Comparison of ENCODE assay signal across 29 cellular contexts in the genomic region with DNA sequence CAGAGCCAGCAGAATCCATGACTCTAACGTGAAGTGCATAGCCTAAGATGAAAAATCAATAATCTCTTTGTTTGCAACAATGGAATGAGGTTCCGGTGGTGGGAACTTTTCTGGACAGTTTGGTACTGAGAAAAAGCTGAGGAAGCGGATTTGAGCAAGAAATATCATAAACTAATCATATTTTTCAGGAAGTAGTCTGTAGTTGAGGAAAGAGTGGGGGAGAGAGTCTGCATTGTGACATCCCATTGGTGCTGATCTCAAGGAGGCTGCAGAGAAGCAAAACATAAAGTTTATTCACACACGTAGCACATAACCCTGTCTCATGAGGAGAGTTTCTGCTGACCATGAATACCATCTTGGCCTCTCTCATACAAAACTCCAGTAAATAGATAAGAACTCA. TPM values are rescaled to one million over a fixed set of nuclear protein-coding genes. Genes with fewer than 3 reads are reported as not detected.
DNase-seq lines count a peak whose midpoint lies in the region; ATAC-seq and TF ChIP-seq lines count a peak whose summit lies in the region.
"Had no signal": no experiment of that assay in that cellular context is flagged by ENCODE, and none has a peak within 500 bp of the region (broad histone marks: within the 10 kb centered on the region; RNA-seq: fewer than 3 reads in every experiment).

No MANE protein-coding gene starts in this region.

- no peaks in the 10 kb centered on the region for H3K9me3 ChIP-seq in right atrium auricular region
- no peaks in the 10 kb centered on the region for H3K9me3 ChIP-seq in SK-N-MC (ENCODE audit: low read depth, low read length)
- no peaks in the 10 kb centered on the region for H3K9me3 ChIP-seq in left ventricle myocardium inferior (replicated peaks)
- no peaks in the 10 kb centered on the region for H3K9me3 ChIP-seq in upper lobe of left lung
- H3K9me3 ChIP-seq: body of pancreas, testis, vagina had no signal

- H3K4me3 ChIP-seq in right atrium auricular region (no peak overlapping the region), SK-N-MC (peak overlapping the region; percentile 34; the same call in 1 of the 2 replicates), left ventricle myocardium inferior (no peak overlapping the region), upper lobe of left lung (no peak overlapping the region)
- H3K4me3 ChIP-seq: body of pancreas, PC-9, testis, vagina had no signal

- DNase-seq in Right ventricle myocardium inferior (ENCODE audit: missing footprints) (no peak), right atrium auricular region (ENCODE audit: low spot score) (no peak), SK-N-MC (ENCODE audit: low read depth, low spot score) (no peak), left ventricle myocardium inferior (no peak), upper lobe of left lung (no peak), globus pallidus (ENCODE audit: low spot score) (no peak), NCI-H524 (lab: John Stamatoyannopoulos, UW) (no peak), erythroblast (lab: John Stamatoyannopoulos, UW) (no peak)
- DNase-seq: activated CD8-positive, alpha-beta memory T cell treated with anti-CD3 and anti-CD28 coated beads for 24 hours; activated T-cell treated with anti-CD3 and anti-CD28 coated beads, Interleukin-2, amount 50 U/mL, for 1 hour; BE2C; Caco-2; DMS79 treated with DMSO at 0.1 percent for 48 hours; foreskin keratinocyte; H7; hypothalamus; IMR-90; MM.1S; NCI-H187; PC-9; retina; SHP77 treated with DMSO at 0.1 percent for 48 hours; stimulated activated CD4-positive, alpha-beta T cell treated with anti-CD3 and anti-CD28 coated beads, Interleukin-4, amount 100 ng/mL, for 4 hours; stimulated activated naive CD4-positive, alpha-beta T cell; testis had no signal

- TF ChIP-seq POLR2A in upper lobe of left lung (IDR thresholded peaks at IDR 0.05) (no peak), erythroblast (IDR thresholded peaks at IDR 0.05; ENCODE audit: low read length) (no peak)

- ATAC-seq in Right ventricle myocardium inferior (peak; percentile 53), upper lobe of left lung (ENCODE audit: low FRiP score in 2 of 2) (peak; percentile 19 to 71)
- ATAC-seq: body of pancreas; esophagus mucosa; foreskin keratinocyte; natural killer cell treated with Interleukin-12 subunit alpha and Interleukin-12 subunit beta and Interleukin-15 and Interleukin-18, amount 100 ng/mL, for 72 hours had no signal

- H3K36me3 ChIP-seq in right atrium auricular region (no peaks in the 10 kb centered on the region), SK-N-MC (ENCODE audit: insufficient read depth, low read length) (no peaks in the 10 kb centered on the region), left ventricle myocardium inferior (no peaks in the 10 kb centered on the region), upper lobe of left lung (no peaks in the 10 kb centered on the region)
- H3K36me3 ChIP-seq: BE2C, vagina had no signal

- WGBS in upper lobe of left lung, 2 donors: 50% methylated on average over 4 of the region's 4 CpGs

- H3K4me1 ChIP-seq in right atrium auricular region (peaks cover 0 to 6% of the 10 kb centered on the region in 2 donors), left ventricle myocardium inferior (peaks cover 22% of the 10 kb centered on the region), upper lobe of left lung (peaks cover 12 to 23% (median 18%) of the 10 kb centered on the region in 4 donors)
- H3K4me1 ChIP-seq: BE2C, testis, vagina had no signal

- intact Hi-C loops in Right ventricle myocardium inferior (cut with DNase I) (no loop called here), left ventricle myocardium inferior (cut with micrococcal nuclease) (no loop called here)

- TF ChIP-seq EP300 in upper lobe of left lung (IDR thresholded peaks at IDR 0.05): no peak

- H3K27me3 ChIP-seq in right atrium auricular region (no peaks in the 10 kb centered on the region), left ventricle myocardium inferior (ENCODE audit: low read depth) (no peaks in the 10 kb centered on the region), upper lobe of left lung (no peaks in the 10 kb centered on the region)
- H3K27me3 ChIP-seq: body of pancreas, foreskin keratinocyte, testis, vagina had no signal

- TF ChIP-seq CTCF in right atrium auricular region (IDR thresholded peaks at IDR 0.05) (no peak), left ventricle myocardium inferior (IDR thresholded peaks at IDR 0.05; ENCODE audit: borderline replicate concordance) (no peak), upper lobe of left lung (IDR thresholded peaks at IDR 0.05) (no peak)

- H3K27ac ChIP-seq in right atrium auricular region: no peak overlapping the region
- H3K27ac ChIP-seq in SK-N-MC: peak overlapping the region; percentile 53; the same call in 1 of the 2 replicates
- peak overlapping the region; percentile 7 for H3K27ac ChIP-seq in left ventricle myocardium inferior (replicated peaks)
- H3K27ac ChIP-seq in upper lobe of left lung: peak overlapping the region in 2 of 4 donors; percentile 30 to 43
- H3K27ac ChIP-seq: foreskin keratinocyte, PC-9, testis, vagina had no signal

- H3K9ac ChIP-seq in SK-N-MC (ENCODE audit: insufficient read length): no peak overlapping the region

RNA-seq across cellular contexts. Expression of a gene that starts 15.8 kb away (rescaled TPM):
- total RNA-seq in Right ventricle myocardium inferior: 23.0 TPM
- total RNA-seq in right atrium auricular region: 10 to 100 TPM; 10.7 to 12.1 TPM
- 23.3 TPM for total RNA-seq in left ventricle myocardium inferior
- total RNA-seq in upper lobe of left lung: 10 to 100 TPM; 37.6 to 99.5 (median 79.7) TPM

Comparison
In these comparisons a context has a peak if more than half of its experiments do, and no peak if none do; other contexts are left out.
1. H3K27ac ChIP-seq: peak in SK-N-MC (single experiment) and left ventricle myocardium inferior (single experiment); none in right atrium auricular region (0 of 2).